ENCODE assay signal across 8 cellular contexts in genomic region chr2:161237397-161238263, GRCh38.
DNase-seq lines count a peak whose midpoint lies in the region; ATAC-seq, FAIRE-seq and TF ChIP-seq lines count a peak whose summit lies in the region.

No MANE protein-coding gene starts in this region.

- peak overlapping the region; percentile 26 for H3K27ac ChIP-seq in stomach smooth muscle (ENCODE audit: low read length)

- FAIRE-seq in GM12891 (lab: Jason Lieb, UNC), result peak; percentile 85

- H3K9ac ChIP-seq in stomach smooth muscle (ENCODE audit: low read length in 2 of 2), result peak overlapping the region; percentile 58 to 75

- no peaks in the 10 kb centered on the region for H3K36me3 ChIP-seq in stomach smooth muscle (ENCODE audit: control insufficient read depth in 2 of 2, insufficient read depth in 2 of 2, low read length in 2 of 2)

- H3K27me3 ChIP-seq in mononuclear cell (ENCODE audit: insufficient read depth, low read length) (no peaks in the 10 kb centered on the region), stomach smooth muscle (ENCODE audit: control insufficient read depth in 1 of 2, insufficient read depth in 2 of 2, low read length in 2 of 2) (no peaks in the 10 kb centered on the region)

- TF ChIP-seq POLR2A in GM12891 (IDR thresholded peaks at IDR 0.05; ENCODE audit: low read depth, low read length), result no peak; the same call in 1 of the 2 replicates

- H3K4me3 ChIP-seq in epithelial cell of esophagus (ENCODE audit: low read length) (peak overlapping the region; percentile 57), mononuclear cell (ENCODE audit: low read length) (peak overlapping the region; percentile 38), stomach smooth muscle (ENCODE audit: low read length in 2 of 2) (peak overlapping the region; percentile 81 to 94)

- ATAC-seq in HG02678 (IDR thresholded peaks at IDR 0.05; ENCODE audit: unreplicated experiment), result peak; percentile 53

- no peaks in the 10 kb centered on the region for H3K9me3 ChIP-seq in mononuclear cell (ENCODE audit: low read depth, low read length)
- H3K9me3 ChIP-seq in stomach smooth muscle (ENCODE audit: control insufficient read depth in 2 of 2, low read length in 2 of 2), result no peaks in the 10 kb centered on the region

- H3K4me1 ChIP-seq in mononuclear cell (ENCODE audit: insufficient read depth, low read length), result peaks cover 25% of the 10 kb centered on the region
- H3K4me1 ChIP-seq in stomach smooth muscle (ENCODE audit: control insufficient read depth, insufficient read depth, low read length), result peaks cover 6% of the 10 kb centered on the region

- DNase-seq in GM12891 (ENCODE audit: insufficient read length, low spot score), result no peak
- peak; percentile 89 for DNase-seq in NCI-H2227 treated with DMSO at 0.1 percent for 48 hours (lab: John Stamatoyannopoulos, UW)
- peak; percentile 26 for DNase-seq in activated T-cell treated with anti-CD3 and anti-CD28 coated beads for 24 hours (ENCODE audit: low read depth)
- DNase-seq in epithelial cell of esophagus (ENCODE audit: low read depth), result peak; percentile 41
- no peak for DNase-seq in NCI-H1930 (lab: John Stamatoyannopoulos, UW)

- no peak for TF ChIP-seq CTCF in epithelial cell of esophagus (IDR thresholded peaks at IDR 0.05; ENCODE audit: insufficient read depth, low read depth, low read length, missing control alignments)

TF ChIP-seq in GM12891, 5 proteins besides CTCF, POLR2A, EP300 and RAD21:
- TF ChIP-seq TAF1 (IDR thresholded peaks at IDR 0.05; ENCODE audit: low read depth, low read length) (no peak), PAX5 (IDR thresholded peaks at IDR 0.05; ENCODE audit: insufficient read depth, low read length, severe bottlenecking) (no peak), SPI1 (IDR thresholded peaks at IDR 0.05; ENCODE audit: low read depth, low read length) (no peak), POU2F2 (IDR thresholded peaks at IDR 0.05; ENCODE audit: low read depth, low read length) (peak; percentile 30; the same call in 1 of the 2 replicates), POLR2AphosphoS5 (IDR thresholded peaks at IDR 0.05; ENCODE audit: low read depth, low read length) (peak; percentile 47)

Comparison
In these comparisons a context has a peak if more than half of its experiments do, and no peak if none do; other contexts are left out.
1. DNase-seq: peak in NCI-H2227 treated with DMSO at 0.1 percent for 48 hours (single experiment), activated T-cell treated with anti-CD3 and anti-CD28 coated beads for 24 hours (single experiment) and epithelial cell of esophagus (single experiment); none in GM12891 (single experiment) and NCI-H1930 (0 of 2).
2. Peak in every context shown above with its lines, with median percentiles within 50 percentile points of each other: H3K4me3 ChIP-seq.